ENCODE assay signal across 28 cellular contexts in genomic region chr11:117610901-117611300, GRCh38.
DNase-seq lines count a peak whose midpoint lies in the region; ATAC-seq, FAIRE-seq and TF ChIP-seq lines count a peak whose summit lies in the region.
"Had no signal": no experiment of that assay in that cellular context is flagged by ENCODE, and none has a peak within 500 bp of the region (broad histone marks: within the 10 kb centered on the region; RNA-seq: fewer than 3 reads in every experiment).

No MANE protein-coding gene starts in this region.

- H3K4me2 ChIP-seq in H1 (ENCODE audit: insufficient read depth in 1 of 2, low read depth in 2 of 2, low read length in 2 of 2) (no peak overlapping the region), GM23338 (no peak overlapping the region)

- H3K27me3 Mint-ChIP-seq in CD14-positive monocyte (ENCODE audit: low read depth in 3 of 3) (peaks cover 9 to 21% (median 20%) of the 10 kb centered on the region in 3 donors), GM23338 (ENCODE audit: insufficient read depth, low read depth, poor library complexity) (peaks cover 8% of the 10 kb centered on the region)

- no peak overlapping the region for H3K23ac ChIP-seq in H1 (ENCODE audit: insufficient read length)

- H3K4me3 Mint-ChIP-seq in CD14-positive monocyte = no peak overlapping the region
- H3K4me3 Mint-ChIP-seq in GM23338 = no peak overlapping the region
- H3K4me3 Mint-ChIP-seq: activated naive CD4-positive, alpha-beta T cell treated with anti-CD3 and anti-CD28 coated beads, Interleukin-2, amount 10 ng/mL, durations not matched to agents 7 days and 5 days; activated T-cell treated with anti-CD3 and anti-CD28 coated beads, Interleukin-2, amount 50 U/mL, for 4 hours; dendritic cell treated with granulocyte-macrophage colony-stimulating factor and Interleukin-4, amounts not matched to agents 40 ng/mL and 50 ng/mL, for 4 days; naive thymus-derived CD8-positive, alpha-beta T cell; T-helper 2 cell treated with Interferon-gamma antibody and Interleukin-4, amounts not matched to agents 5 μg/mL and 100 μg/mL, for 36 hours had no signal

- no peak for TF ChIP-seq POLR2A in H1 (IDR thresholded peaks at IDR 0.05; ENCODE audit: control extremely low read depth in 1 of 2, low read depth in 2 of 2, low read length in 2 of 2)
- no peak for TF ChIP-seq POLR2A in Peyer's patch (IDR thresholded peaks at IDR 0.05)

- H3K4me3 ChIP-seq in H1 (ENCODE audit: extremely low read depth in 1 of 4, insufficient read depth in 2 of 4, low read depth in 3 of 4, low read length in 4 of 4) (no peak overlapping the region), Peyer's patch (no peak overlapping the region), GM23338 (no peak overlapping the region)
- H3K4me3 ChIP-seq: right atrium auricular region, vagina had no signal

- no peak overlapping the region for H2BK5ac ChIP-seq in H1 (ENCODE audit: low read depth, low read length)

- H2AFZ ChIP-seq in H1 (ENCODE audit: low read length) (no peak overlapping the region), GM23338 (no peak overlapping the region)

- H2BK15ac ChIP-seq in H1 (ENCODE audit: low read length) = 0 out of 2 replicates have a peak overlapping the region, but pooled peaks have one; percentile 49

- H3K4me1 Mint-ChIP-seq in CD14-positive monocyte (no peaks in the 10 kb centered on the region), GM23338 (peaks cover 41% of the 10 kb centered on the region)

- H2AK5ac ChIP-seq in H1 (ENCODE audit: low read depth, low read length) = no peak overlapping the region; the same call in 1 of the 2 replicates

- no peak overlapping the region for H4K8ac ChIP-seq in H1 (ENCODE audit: extremely low read depth, insufficient read depth, low read length)

- no peak overlapping the region for H4K91ac ChIP-seq in H1 (replicated peaks; ENCODE audit: insufficient read length, low read length)

- no peaks in the 10 kb centered on the region for H3F3A ChIP-seq in GM23338 (replicated peaks; ENCODE audit: low read depth)

- no peak overlapping the region for H3K4ac ChIP-seq in H1 (replicated peaks; ENCODE audit: insufficient read length, low read depth, low read length)

- DNase-seq in CD14-positive monocyte (ENCODE audit: low spot score) (peak; percentile 6), ELF-1 (ENCODE audit: low read depth, low spot score) (peak; percentile 85), NCI-H446 (lab: John Stamatoyannopoulos, UW) (peak; percentile 48 to 78), H1 (ENCODE audit: low read depth in 1 of 2, low spot score in 2 of 2) (no peak), RWPE1 (ENCODE audit: low spot score) (no peak), Peyer's patch (no peak), GM10248 (ENCODE audit: extremely low spot score) (no peak), GM23338 (ENCODE audit: low spot score) (no peak)
- DNase-seq: activated CD4-positive, alpha-beta T cell treated with anti-CD3 and anti-CD28 coated beads, Interleukin-2, amount 10 ng/mL, durations not matched to agents 24 days and 14 days; activated naive CD4-positive, alpha-beta T cell treated with anti-CD3 and anti-CD28 coated beads, Interleukin-2, amount 10 ng/mL, durations not matched to agents 7 days and 5 days; activated T-cell treated with anti-CD3 and anti-CD28 coated beads, Interleukin-2, amount 50 U/mL, for 4 hours; amniotic stem cell; midbrain; naive thymus-derived CD8-positive, alpha-beta T cell; NCI-H187; NCI-H226; stimulated activated CD4-positive, alpha-beta T cell treated with anti-CD3 and anti-CD28 coated beads, Interleukin-4, amount 100 ng/mL, for 24 hours; stimulated activated naive CD4-positive, alpha-beta T cell treated with Interleukin-2 at 50 U/mL for 16 hours had no signal

- no peak overlapping the region for H2BK120ac ChIP-seq in H1 (replicated peaks; ENCODE audit: low read depth, low read length)

- H3K79me2 ChIP-seq in H1 (ENCODE audit: control insufficient read depth in 1 of 2, insufficient read depth in 2 of 2, low read length in 2 of 2) (no peaks in the 10 kb centered on the region), GM23338 (replicated peaks; ENCODE audit: insufficient read depth) (no peaks in the 10 kb centered on the region)

- intact Hi-C loops in CD14-positive monocyte (cut with micrococcal nuclease) = no loop called here

- H3K14ac ChIP-seq in H1 (ENCODE audit: insufficient read length) = no peak overlapping the region

- no peak for FAIRE-seq in H1 (lab: Jason Lieb, UNC)
- FAIRE-seq: D721Med, HTR-8/SVneo, islet of Langerhans had no signal

- H3K9ac ChIP-seq in H1 (replicated peaks in 1 of 4; ENCODE audit: extremely low read depth in 1 of 4, low read depth in 3 of 4, low read length in 3 of 4) = no peak overlapping the region
- H3K9ac ChIP-seq: KMS-11 had no signal

- H3K27ac ChIP-seq in H1 (ENCODE audit: low read depth, low read length) (no peak overlapping the region), RWPE1 (no peak overlapping the region), Peyer's patch (no peak overlapping the region), GM23338 (ENCODE audit: low read depth) (no peak overlapping the region)
- H3K27ac ChIP-seq: C4-2B, right atrium auricular region, vagina, VCaP had no signal

- H3K27ac Mint-ChIP-seq in CD14-positive monocyte (peak overlapping the region in 1 of 7 donors; percentile 59), GM23338 (no peak overlapping the region)
- H3K27ac Mint-ChIP-seq: activated naive CD4-positive, alpha-beta T cell treated with anti-CD3 and anti-CD28 coated beads, Interleukin-2, amount 10 ng/mL, durations not matched to agents 7 days and 5 days; dendritic cell treated with granulocyte-macrophage colony-stimulating factor and Interleukin-4, amounts not matched to agents 40 ng/mL and 50 ng/mL, for 4 days; naive thymus-derived CD8-positive, alpha-beta T cell; T-helper 2 cell treated with Interferon-gamma antibody and Interleukin-4, amounts not matched to agents 5 μg/mL and 100 μg/mL, for 36 hours had no signal

- H3K27me3 ChIP-seq in H1 (replicated peaks in 1 of 4; ENCODE audit: control insufficient read depth in 3 of 4, extremely low read depth in 1 of 4, insufficient read depth in 3 of 4, low read length in 3 of 4) (peaks cover 0 to 2% (median 1%) of the 10 kb centered on the region in 4 experiments; a peak in 2 of 7 replicates), Peyer's patch (no peaks in the 10 kb centered on the region), GM23338 (ENCODE audit: insufficient read depth) (no peaks in the 10 kb centered on the region)
- H3K27me3 ChIP-seq: right atrium auricular region, vagina had no signal

- TF ChIP-seq CTCF in CD14-positive monocyte (IDR thresholded peaks at IDR 0.05) = no peak
- no peak for TF ChIP-seq CTCF in H1 (IDR thresholded peaks at IDR 0.05; ENCODE audit: control extremely low read depth in 1 of 3, insufficient read depth in 1 of 3, low read depth in 1 of 3, low read length in 3 of 3)
- TF ChIP-seq CTCF in RWPE1 (conservative IDR thresholded peaks at IDR 0.05; ENCODE audit: low read depth) = no peak
- no peak for TF ChIP-seq CTCF in Peyer's patch (IDR thresholded peaks at IDR 0.05)
- TF ChIP-seq CTCF in GM10248 (IDR thresholded peaks at IDR 0.05; ENCODE audit: control extremely low read depth, extremely low read depth, low read depth, missing control alignments) = no peak
- TF ChIP-seq CTCF in GM23338 (conservative IDR thresholded peaks at IDR 0.05; ENCODE audit: low read depth in 2 of 2) = no peak

- H3K9me3 ChIP-seq in H1 (ENCODE audit: insufficient read depth in 2 of 2, low read depth in 1 of 2, low read length in 1 of 2) (no peaks in the 10 kb centered on the region), Peyer's patch (no peaks in the 10 kb centered on the region)
- H3K9me3 ChIP-seq: right atrium auricular region, vagina had no signal

- H3K4me1 ChIP-seq in H1 (replicated peaks in 1 of 4; ENCODE audit: control insufficient read depth in 3 of 4, insufficient read depth in 4 of 4, low read length in 3 of 4) = peaks cover 0 to 36% (median 23%) of the 10 kb centered on the region in 4 experiments; a peak in 5 of 7 replicates
- H3K4me1 ChIP-seq in Peyer's patch = no peaks in the 10 kb centered on the region
- peaks cover 31% of the 10 kb centered on the region for H3K4me1 ChIP-seq in GM23338 (ENCODE audit: insufficient read depth)
- H3K4me1 ChIP-seq: vagina had no signal

- no peak overlapping the region for H4K5ac ChIP-seq in H1 (ENCODE audit: insufficient read length, low read depth, low read length)

- no peak for TF ChIP-seq RAD21 in H1 (IDR thresholded peaks at IDR 0.05 in 1 of 2, conservative IDR thresholded peaks at IDR 0.05 in 1 of 2; ENCODE audit: low read depth in 2 of 2, low read length in 2 of 2)

- H3K79me1 ChIP-seq in H1 (ENCODE audit: low read depth, low read length) = no peaks in the 10 kb centered on the region

- no peak overlapping the region for H2BK20ac ChIP-seq in H1 (ENCODE audit: low read length)

- no peaks in the 10 kb centered on the region for H3K23me2 ChIP-seq in H1 (ENCODE audit: low read depth, low read length)

- no peak overlapping the region; the same call in 1 of the 2 replicates for H3K18ac ChIP-seq in H1 (ENCODE audit: extremely low read depth, low read length)

- H4K20me1 ChIP-seq in H1 (replicated peaks in 1 of 2; ENCODE audit: control insufficient read depth in 1 of 2, insufficient read depth in 2 of 2, low read length in 2 of 2) (no peaks in the 10 kb centered on the region), GM23338 (replicated peaks; ENCODE audit: insufficient read depth) (no peaks in the 10 kb centered on the region)

- H3K56ac ChIP-seq in H1 (replicated peaks; ENCODE audit: insufficient read length, low read depth, low read length) = no peak overlapping the region

- H3K36me3 Mint-ChIP-seq in CD14-positive monocyte (no peaks in the 10 kb centered on the region), GM23338 (ENCODE audit: low read depth) (no peaks in the 10 kb centered on the region)
- H3K36me3 Mint-ChIP-seq: activated naive CD4-positive, alpha-beta T cell treated with anti-CD3 and anti-CD28 coated beads, Interleukin-2, amount 10 ng/mL, durations not matched to agents 7 days and 5 days; naive thymus-derived CD8-positive, alpha-beta T cell had no signal

- H3K9me3 Mint-ChIP-seq in CD14-positive monocyte = peaks cover 0 to 4% (median 0%) of the 10 kb centered on the region in 7 donors
- no peaks in the 10 kb centered on the region for H3K9me3 Mint-ChIP-seq in GM23338
- H3K9me3 Mint-ChIP-seq: activated CD4-positive, alpha-beta T cell treated with anti-CD3 and anti-CD28 coated beads, Interleukin-2, amount 10 ng/mL, durations not matched to agents 24 days and 14 days; activated naive CD4-positive, alpha-beta T cell treated with anti-CD3 and anti-CD28 coated beads, Interleukin-2, amount 10 ng/mL, durations not matched to agents 7 days and 5 days; activated T-cell treated with anti-CD3 and anti-CD28 coated beads, Interleukin-2, amount 50 U/mL, for 4 hours; dendritic cell treated with granulocyte-macrophage colony-stimulating factor and Interleukin-4, amounts not matched to agents 40 ng/mL and 50 ng/mL, for 4 days; T-helper 2 cell treated with Interferon-gamma antibody and Interleukin-4, amounts not matched to agents 5 μg/mL and 100 μg/mL, for 36 hours had no signal

- no peaks in the 10 kb centered on the region for H3K9me2 ChIP-seq in GM23338 (ENCODE audit: insufficient read depth)

- peak overlapping the region; percentile 55; the same call in 1 of the 2 replicates for H2BK12ac ChIP-seq in H1 (ENCODE audit: low read depth, low read length)

- H3K36me3 ChIP-seq in H1 (ENCODE audit: control insufficient read depth in 2 of 4, insufficient read depth in 4 of 4, low read length in 3 of 4) = no peaks in the 10 kb centered on the region
- H3K36me3 ChIP-seq in Peyer's patch = no peaks in the 10 kb centered on the region
- no peaks in the 10 kb centered on the region for H3K36me3 ChIP-seq in GM23338 (ENCODE audit: insufficient read depth)
- H3K36me3 ChIP-seq: right atrium auricular region, vagina had no signal

- POLR2A ChIA-PET in H1 (lab: Charles Lee; ENCODE audit: partially characterized antibody) (interaction anchor here (1.0 to 1.2 kb wide), 2 partner anchors 10 to 11 kb away, joined by 3 read pairs; no protein-coding TSS in a partner anchor), RWPE1 (lab: Yijun Ruan, JAX; ENCODE audit: low non-redundant PET) (interaction anchor here (0.5 kb wide), 1 partner anchor 10 kb away, joined by 4 read pairs; no protein-coding TSS in a partner anchor), GM10248 (lab: Yijun Ruan, JAX) (no interaction called here)

- CTCF ChIA-PET in H1 (lab: Charles Lee; ENCODE audit: partially characterized antibody) (interaction anchor here (0.5 to 4.4 kb wide), 8 partner anchors 10 to 336 kb away, joined by 3 to 27 read pairs (median 4); no protein-coding TSS in a partner anchor), RWPE1 (lab: Yijun Ruan, JAX) (interaction anchor here (1.2 kb wide), 1 partner anchor 184 kb away, joined by 3 read pairs; no protein-coding TSS in a partner anchor), GM10248 (lab: Yijun Ruan, JAX) (interaction anchor here (1.0 to 1.2 kb wide), 5 partner anchors 8 to 26 kb away, joined by 3 to 4 read pairs (median 3); no protein-coding TSS in a partner anchor)

- ATAC-seq in GM23338 = no peak; the same call in 2 of the 3 replicates
- ATAC-seq: naive thymus-derived CD8-positive, alpha-beta T cell had no signal

- WGBS in H1 (ENCODE audit: extremely low coverage in 1 of 2, insufficient coverage in 1 of 2, insufficient read length in 1 of 2, insufficient replicate concordance in 2 of 2, low coverage in 1 of 2, low lambda C conversion rate in 2 of 2, missing lambda C conversion rate in 1 of 2), 2 experiments = 77% methylated on average over 4 of the region's 4 CpGs; no CpG with 5 or more reads in 1 of the 2 experiments

- TF ChIP-seq EP300 in H1 (IDR thresholded peaks at IDR 0.05; ENCODE audit: borderline replicate concordance in 1 of 2, low read depth in 2 of 2, low read length in 2 of 2) = no peak

Comparison
In these comparisons a context has a peak if more than half of its experiments do, and no peak if none do; other contexts are left out.
1. DNase-seq: peak in CD14-positive monocyte (single experiment), ELF-1 (single experiment) and NCI-H446 (2 of 2); none in H1 (0 of 2), RWPE1 (single experiment), Peyer's patch (0 of 3), GM10248 (single experiment) and GM23338 (single experiment).